Comparison of ENCODE assay signal across 2 cellular contexts in the genomic region with DNA sequence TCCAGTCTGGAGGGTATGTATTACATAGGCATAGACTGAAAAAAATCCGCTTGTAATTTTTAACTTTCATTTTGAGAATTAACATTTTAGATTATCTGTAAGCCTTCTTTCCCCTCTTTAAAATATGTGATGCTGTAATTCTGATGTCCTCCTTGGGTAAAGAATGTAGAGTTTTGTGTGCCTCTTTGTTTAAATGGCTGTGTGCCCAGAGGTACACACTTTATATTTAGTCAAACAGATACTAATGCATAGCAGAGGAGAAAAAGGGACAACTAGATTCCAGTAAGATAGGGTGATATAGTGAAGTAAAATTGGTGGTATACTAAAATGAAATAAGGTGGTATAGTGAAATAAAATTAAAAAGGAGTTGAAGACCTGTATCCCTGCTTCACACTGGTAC.
TF ChIP-seq lines count a peak whose summit lies in the region.

No MANE protein-coding gene starts in this region.

TF ChIP-seq in SK-N-SH, 30 proteins besides CTCF, POLR2A, EP300 and RAD21 (continued from another document):
- TF ChIP-seq, protein P1, sequence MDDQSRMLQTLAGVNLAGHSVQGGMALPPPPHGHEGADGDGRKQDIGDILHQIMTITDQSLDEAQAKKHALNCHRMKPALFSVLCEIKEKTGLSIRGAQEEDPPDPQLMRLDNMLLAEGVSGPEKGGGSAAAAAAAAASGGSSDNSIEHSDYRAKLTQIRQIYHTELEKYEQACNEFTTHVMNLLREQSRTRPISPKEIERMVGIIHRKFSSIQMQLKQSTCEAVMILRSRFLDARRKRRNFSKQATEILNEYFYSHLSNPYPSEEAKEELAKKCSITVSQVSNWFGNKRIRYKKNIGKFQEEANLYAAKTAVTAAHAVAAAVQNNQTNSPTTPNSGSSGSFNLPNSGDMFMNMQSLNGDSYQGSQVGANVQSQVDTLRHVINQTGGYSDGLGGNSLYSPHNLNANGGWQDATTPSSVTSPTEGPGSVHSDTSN (IDR thresholded peaks at IDR 0.05), result no peak
- TF ChIP-seq SIN3A (IDR thresholded peaks at IDR 0.05; ENCODE audit: borderline replicate concordance, low read depth, low read length) (no peak), FOSL2 (IDR thresholded peaks at IDR 0.05; ENCODE audit: borderline replicate concordance, low read depth) (no peak), CHD2 (IDR thresholded peaks at IDR 0.05; ENCODE audit: low read length, partially characterized antibody) (no peak), RCOR1 (IDR thresholded peaks at IDR 0.05; ENCODE audit: low read length) (no peak), MXI1 (IDR thresholded peaks at IDR 0.05; ENCODE audit: low read depth, low read length) (no peak), MEF2A (IDR thresholded peaks at IDR 0.05; ENCODE audit: borderline replicate concordance, low read depth) (no peak)

TF ChIP-seq in SK-N-SH treated with all-trans-retinoic acid at 6 μM for 48 hours, 23 proteins besides CTCF, POLR2A, EP300 and RAD21 (continued from another document):
- TF ChIP-seq, protein P2, sequence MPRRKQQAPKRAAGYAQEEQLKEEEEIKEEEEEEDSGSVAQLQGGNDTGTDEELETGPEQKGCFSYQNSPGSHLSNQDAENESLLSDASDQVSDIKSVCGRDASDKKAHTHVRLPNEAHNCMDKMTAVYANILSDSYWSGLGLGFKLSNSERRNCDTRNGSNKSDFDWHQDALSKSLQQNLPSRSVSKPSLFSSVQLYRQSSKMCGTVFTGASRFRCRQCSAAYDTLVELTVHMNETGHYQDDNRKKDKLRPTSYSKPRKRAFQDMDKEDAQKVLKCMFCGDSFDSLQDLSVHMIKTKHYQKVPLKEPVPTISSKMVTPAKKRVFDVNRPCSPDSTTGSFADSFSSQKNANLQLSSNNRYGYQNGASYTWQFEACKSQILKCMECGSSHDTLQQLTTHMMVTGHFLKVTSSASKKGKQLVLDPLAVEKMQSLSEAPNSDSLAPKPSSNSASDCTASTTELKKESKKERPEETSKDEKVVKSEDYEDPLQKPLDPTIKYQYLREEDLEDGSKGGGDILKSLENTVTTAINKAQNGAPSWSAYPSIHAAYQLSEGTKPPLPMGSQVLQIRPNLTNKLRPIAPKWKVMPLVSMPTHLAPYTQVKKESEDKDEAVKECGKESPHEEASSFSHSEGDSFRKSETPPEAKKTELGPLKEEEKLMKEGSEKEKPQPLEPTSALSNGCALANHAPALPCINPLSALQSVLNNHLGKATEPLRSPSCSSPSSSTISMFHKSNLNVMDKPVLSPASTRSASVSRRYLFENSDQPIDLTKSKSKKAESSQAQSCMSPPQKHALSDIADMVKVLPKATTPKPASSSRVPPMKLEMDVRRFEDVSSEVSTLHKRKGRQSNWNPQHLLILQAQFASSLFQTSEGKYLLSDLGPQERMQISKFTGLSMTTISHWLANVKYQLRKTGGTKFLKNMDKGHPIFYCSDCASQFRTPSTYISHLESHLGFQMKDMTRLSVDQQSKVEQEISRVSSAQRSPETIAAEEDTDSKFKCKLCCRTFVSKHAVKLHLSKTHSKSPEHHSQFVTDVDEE (CRISPR knock-in tag; IDR thresholded peaks at IDR 0.05), result no peak
- no peak for TF ChIP-seq BACH2 (CRISPR knock-in tag; IDR thresholded peaks at IDR 0.05; ENCODE audit: borderline replicate concordance)
- no peak for TF ChIP-seq ZFP30 (CRISPR knock-in tag; IDR thresholded peaks at IDR 0.05)
- no peak for TF ChIP-seq GLIS3 (CRISPR knock-in tag; IDR thresholded peaks at IDR 0.05)
- no peak for TF ChIP-seq ZNF8 (CRISPR knock-in tag; IDR thresholded peaks at IDR 0.05)
- TF ChIP-seq, protein P3, sequence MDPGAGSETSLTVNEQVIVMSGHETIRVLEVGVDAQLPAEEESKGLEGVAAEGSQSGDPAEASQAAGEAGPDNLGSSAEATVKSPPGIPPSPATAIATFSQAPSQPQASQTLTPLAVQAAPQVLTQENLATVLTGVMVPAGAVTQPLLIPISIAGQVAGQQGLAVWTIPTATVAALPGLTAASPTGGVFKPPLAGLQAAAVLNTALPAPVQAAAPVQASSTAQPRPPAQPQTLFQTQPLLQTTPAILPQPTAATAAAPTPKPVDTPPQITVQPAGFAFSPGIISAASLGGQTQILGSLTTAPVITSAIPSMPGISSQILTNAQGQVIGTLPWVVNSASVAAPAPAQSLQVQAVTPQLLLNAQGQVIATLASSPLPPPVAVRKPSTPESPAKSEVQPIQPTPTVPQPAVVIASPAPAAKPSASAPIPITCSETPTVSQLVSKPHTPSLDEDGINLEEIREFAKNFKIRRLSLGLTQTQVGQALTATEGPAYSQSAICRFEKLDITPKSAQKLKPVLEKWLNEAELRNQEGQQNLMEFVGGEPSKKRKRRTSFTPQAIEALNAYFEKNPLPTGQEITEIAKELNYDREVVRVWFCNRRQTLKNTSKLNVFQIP (CRISPR knock-in tag; IDR thresholded peaks at IDR 0.05; ENCODE audit: borderline replicate concordance, low read depth), result no peak
- TF ChIP-seq TOX (CRISPR knock-in tag; IDR thresholded peaks at IDR 0.05; ENCODE audit: borderline replicate concordance), result no peak
- no peak for TF ChIP-seq ZFP3 (CRISPR knock-in tag; IDR thresholded peaks at IDR 0.05)
- TF ChIP-seq, protein P4, sequence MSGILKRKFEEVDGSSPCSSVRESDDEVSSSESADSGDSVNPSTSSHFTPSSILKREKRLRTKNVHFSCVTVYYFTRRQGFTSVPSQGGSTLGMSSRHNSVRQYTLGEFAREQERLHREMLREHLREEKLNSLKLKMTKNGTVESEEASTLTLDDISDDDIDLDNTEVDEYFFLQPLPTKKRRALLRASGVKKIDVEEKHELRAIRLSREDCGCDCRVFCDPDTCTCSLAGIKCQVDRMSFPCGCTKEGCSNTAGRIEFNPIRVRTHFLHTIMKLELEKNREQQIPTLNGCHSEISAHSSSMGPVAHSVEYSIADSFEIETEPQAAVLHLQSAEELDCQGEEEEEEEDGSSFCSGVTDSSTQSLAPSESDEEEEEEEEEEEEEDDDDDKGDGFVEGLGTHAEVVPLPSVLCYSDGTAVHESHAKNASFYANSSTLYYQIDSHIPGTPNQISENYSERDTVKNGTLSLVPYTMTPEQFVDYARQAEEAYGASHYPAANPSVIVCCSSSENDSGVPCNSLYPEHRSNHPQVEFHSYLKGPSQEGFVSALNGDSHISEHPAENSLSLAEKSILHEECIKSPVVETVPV (CRISPR knock-in tag; IDR thresholded peaks at IDR 0.05), result no peak
TF ChIP-seq in SK-N-SH treated with all-trans-retinoic acid at 6 μM for 48 hours: peak in this region for 0.
